ENCODE assay signal across 10 cellular contexts in the genomic region with DNA sequence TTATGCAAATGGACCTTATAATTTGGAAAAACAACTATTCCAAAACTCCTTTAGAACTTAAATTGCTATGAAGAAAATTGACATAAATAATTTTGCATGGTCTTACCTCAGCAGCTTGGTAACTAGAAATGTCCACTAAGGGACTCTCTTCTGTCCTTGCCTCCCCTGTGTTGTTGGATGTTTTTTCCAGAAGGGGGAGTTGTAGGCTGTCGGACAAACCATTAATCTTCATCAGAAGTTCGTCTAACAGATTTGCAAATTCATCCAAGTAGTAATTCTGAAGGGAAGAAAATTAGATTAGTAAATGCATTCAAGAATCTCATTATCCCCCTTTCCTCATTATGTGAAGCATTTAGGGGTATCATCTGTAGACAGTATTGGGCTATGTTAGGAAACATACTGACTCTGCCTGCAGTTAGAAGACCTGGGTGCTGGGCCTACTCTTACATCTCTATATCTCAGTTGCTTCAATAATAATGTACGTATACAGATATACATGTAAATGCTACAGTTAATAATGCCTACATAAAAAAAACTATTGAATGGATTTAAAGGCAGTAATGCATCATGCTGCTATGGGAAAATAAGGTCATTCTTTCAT.
DNase-seq lines count a peak whose midpoint lies in the region; ATAC-seq and TF ChIP-seq lines count a peak whose summit lies in the region.
"Had no signal": no experiment of that assay in that cellular context is flagged by ENCODE, and none has a peak within 500 bp of the region (broad histone marks: within the 10 kb centered on the region; RNA-seq: fewer than 3 reads in every experiment).

No MANE protein-coding gene starts in this region.

- POLR2A ChIA-PET in MCF 10A (lab: Yijun Ruan, JAX): interaction anchor here (0.7 to 1.1 kb wide), 2 partner anchors 9 to 192 kb away, joined by 3 to 6 read pairs; no protein-coding TSS in a partner anchor

- H3K36me3 Mint-ChIP-seq in MCF 10A (ENCODE audit: insufficient read depth, unreplicated experiment): no peaks in the 10 kb centered on the region

- in situ Hi-C loops in SK-MEL-5 (cut with HindIII; ENCODE audit: low pct_unique_long_range_greater_than_20kb, low sequenced_read_pairs) (no loop called here), transverse colon (cut with MboI; ENCODE audit: low pct_ligation_motif_present in 1 of 4, low pct_unique_long_range_greater_than_20kb in 1 of 4, low sequenced_read_pairs in 3 of 4) (no loop called here)

- H3K4me1 ChIP-seq in breast epithelium (no peaks in the 10 kb centered on the region), transverse colon (no peaks in the 10 kb centered on the region)

- peak; percentile 40 for TF ChIP-seq CTCF in MCF 10A (IDR thresholded peaks at IDR 0.05; ENCODE audit: unreplicated experiment)
- peak in 1 of 3 donors; percentile 16 for TF ChIP-seq CTCF in breast epithelium (IDR thresholded peaks at IDR 0.05)
- peak in 4 of 5 experiments; percentile 22 to 37 (median 28) for TF ChIP-seq CTCF in transverse colon (IDR thresholded peaks at IDR 0.05)

- no peaks in the 10 kb centered on the region for H3K27me3 Mint-ChIP-seq in MCF 10A (ENCODE audit: insufficient read depth, unreplicated experiment)

- intact Hi-C loops in MCF 10A (cut with micrococcal nuclease): no loop called here
- intact Hi-C loops in breast epithelium (cut with DNase I; ENCODE audit: low total_unique reads): no loop called here
- intact Hi-C loops in transverse colon (cut with DNase I; ENCODE audit: low total_unique reads): no loop called here

- no peak for ATAC-seq in GM19452 (IDR thresholded peaks at IDR 0.05; ENCODE audit: unreplicated experiment)

- peaks cover 5% of the 10 kb centered on the region for H3K4me1 Mint-ChIP-seq in MCF 10A (ENCODE audit: insufficient read depth, unreplicated experiment)

- H3K9me3 Mint-ChIP-seq in MCF 10A (ENCODE audit: unreplicated experiment): no peaks in the 10 kb centered on the region

- H3K4me3 ChIP-seq in breast epithelium (no peak overlapping the region), transverse colon (no peak overlapping the region)

- DNase-seq in MCF 10A (ENCODE audit: unreplicated experiment) (peak; percentile 59), breast epithelium (ENCODE audit: low spot score in 2 of 2) (no peak), SK-MEL-5 (ENCODE audit: low read depth, low spot score) (peak; percentile 76), foreskin melanocyte (peak; percentile 8), transverse colon (no peak), NCI-H2029 (lab: John Stamatoyannopoulos, UW) (no peak), GM03348 (ENCODE audit: low spot score) (no peak)
- DNase-seq: C1 segment of cervical spinal cord, NCI-H1105 treated with DMSO at 0.1 percent for 48 hours had no signal

- TF ChIP-seq POLR2A in breast epithelium (IDR thresholded peaks at IDR 0.05): no peak
- no peak for TF ChIP-seq POLR2A in transverse colon (IDR thresholded peaks at IDR 0.05)

- TF ChIP-seq EP300 in transverse colon (IDR thresholded peaks at IDR 0.05; ENCODE audit: low read depth): no peak

- CTCF ChIA-PET in MCF 10A (lab: Yijun Ruan, JAX): interaction anchor here (0.5 to 0.9 kb wide), 3 partner anchors 10 to 476 kb away, joined by 3 to 4 read pairs (median 3); no protein-coding TSS in a partner anchor

- H3K4me3 Mint-ChIP-seq in MCF 10A (ENCODE audit: unreplicated experiment): no peak overlapping the region

- H3K36me3 ChIP-seq in breast epithelium (no peaks in the 10 kb centered on the region), transverse colon (no peaks in the 10 kb centered on the region)

- 45 to 56% methylated on average over 3 of the region's 3 CpGs for WGBS in transverse colon (ENCODE audit: low coverage in 1 of 2), 2 donors

- BruUV-seq in MCF 10A (replicated peaks; lab: Mats Ljungman, UMichigan): no TSS peak

- H3K9me3 ChIP-seq in breast epithelium (no peaks in the 10 kb centered on the region), transverse colon (no peaks in the 10 kb centered on the region)

- H3K27me3 ChIP-seq in breast epithelium (no peaks in the 10 kb centered on the region), transverse colon (no peaks in the 10 kb centered on the region)

- H3K27ac ChIP-seq in breast epithelium: no peak overlapping the region
- H3K27ac ChIP-seq in transverse colon: no peak overlapping the region

- no peak overlapping the region for H3K27ac Mint-ChIP-seq in MCF 10A (ENCODE audit: low read depth, unreplicated experiment)

Comparison
In these comparisons a context has a peak if more than half of its experiments do, and no peak if none do; other contexts are left out.
1. DNase-seq: peak in MCF 10A (single experiment), SK-MEL-5 (single experiment) and foreskin melanocyte (single experiment); none in breast epithelium (0 of 2), transverse colon (single experiment), NCI-H2029 (single experiment) and GM03348 (single experiment).